8 cellular contexts compared by ENCODE assay signal in genomic region chr6:116217069-116217468, GRCh38. TPM values are rescaled to one million over a fixed set of nuclear protein-coding genes. Genes with fewer than 3 reads are reported as not detected.
DNase-seq lines count a peak whose midpoint lies in the region; ATAC-seq and TF ChIP-seq lines count a peak whose summit lies in the region.

No MANE protein-coding gene starts in this region.

- peak; percentile 5 for DNase-seq in Daoy (ENCODE audit: low read depth)
- peak; percentile 12 for DNase-seq in H4 (ENCODE audit: low spot score)
- peak; percentile 13 to 64 for DNase-seq in NOMO-1 (lab: John Stamatoyannopoulos, UW; ENCODE audit: unreplicated experiment in 2 of 2)
- DNase-seq in choroid plexus epithelial cell (ENCODE audit: low read depth) = peak; percentile 78
- peak; percentile 53 for DNase-seq in medulla oblongata (ENCODE audit: extremely low spot score)
- no peak for DNase-seq in KG1 (lab: John Stamatoyannopoulos, UW)
- DNase-seq in H7 = no peak

- H3K4me3 ChIP-seq in choroid plexus epithelial cell (ENCODE audit: low read depth, low read length) (no peak overlapping the region), H7 (ENCODE audit: insufficient read depth, low read depth, low read length) (no peak overlapping the region)

- no peaks in the 10 kb centered on the region for H3K27me3 ChIP-seq in H7 (ENCODE audit: control insufficient read depth, insufficient read depth, low read length)

- ATAC-seq in HG02588 (IDR thresholded peaks at IDR 0.05; ENCODE audit: unreplicated experiment) = no peak

- TF ChIP-seq CTCF in choroid plexus epithelial cell (conservative IDR thresholded peaks at IDR 0.05; ENCODE audit: low read depth, low read length) = peak; percentile 64

- H3K36me3 ChIP-seq in H7 (replicated peaks; ENCODE audit: control insufficient read depth, insufficient read depth, low read length) = no peaks in the 10 kb centered on the region

RNA-seq across cellular contexts. Expression of gene TSPYL4, which starts 36.8 kb away (rescaled TPM):
- 7.6 and 11.7 TPM in 2 replicates for total RNA-seq in Daoy (2014; rRNA removed; shearing (Covaris generic))
- 5.8 and 6.3 TPM in 2 replicates for total RNA-seq in H4 (2014; rRNA removed; shearing (Covaris generic))
- 8.1 and 14.9 TPM in 2 replicates for total RNA-seq in H7 (2014; rRNA removed; shearing (Covaris generic))

Comparison
In these comparisons a context has a peak if more than half of its experiments do, and no peak if none do; other contexts are left out.
1. DNase-seq: peak in Daoy (single experiment), H4 (single experiment), NOMO-1 (2 of 2), choroid plexus epithelial cell (single experiment) and medulla oblongata (single experiment); none in KG1 (single experiment) and H7 (single experiment).